25 cellular contexts compared by ENCODE assay signal in the genomic region with DNA sequence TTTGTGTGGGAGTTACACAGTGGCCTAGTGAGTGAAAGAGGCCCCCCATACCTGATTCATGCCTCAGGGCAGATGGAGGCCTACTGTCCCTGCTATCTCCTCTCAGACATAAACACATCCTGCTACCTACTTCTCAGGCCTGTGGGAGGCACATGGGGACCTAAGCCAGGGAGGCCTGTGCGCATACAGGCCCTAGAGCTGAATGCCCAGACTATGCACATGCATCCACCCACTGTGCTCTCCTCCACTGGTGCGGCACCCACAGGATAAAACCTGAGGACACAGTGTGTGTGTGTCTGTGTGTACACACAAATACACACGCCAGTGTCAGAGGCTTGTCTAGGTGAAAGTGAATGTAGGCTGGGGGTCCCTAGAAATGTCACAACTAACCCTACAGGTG. TPM values are rescaled to one million over a fixed set of nuclear protein-coding genes. Genes with fewer than 3 reads are reported as not detected.
DNase-seq lines count a peak whose midpoint lies in the region; ATAC-seq and TF ChIP-seq lines count a peak whose summit lies in the region.
"Had no signal": no experiment of that assay in that cellular context is flagged by ENCODE, and none has a peak within 500 bp of the region (broad histone marks: within the 10 kb centered on the region; RNA-seq: fewer than 3 reads in every experiment).

No MANE protein-coding gene starts in this region.

- H3K79me2 ChIP-seq in Karpas-422 (ENCODE audit: low read length) = peaks cover 67% of the 10 kb centered on the region

- H4K20me1 ChIP-seq in Karpas-422 (ENCODE audit: insufficient read depth, low read depth, low read length) = peaks cover 11% of the 10 kb centered on the region; the same call in 1 of the 2 replicates

- peaks cover 4% of the 10 kb centered on the region for H3K36me3 Mint-ChIP-seq in activated T-helper 2 cell treated with anti-CD3 and anti-CD28 coated beads, Interferon-gamma antibody, Interleukin-2, Interleukin-4, amounts not matched to agents 10 μg/mL and 5 μg/mL and 100 μg/mL, durations not matched to agents 14 hours and 24 hours and 36 hours (ENCODE audit: low read depth)

- TF ChIP-seq POLR2A in GM18505 (IDR thresholded peaks at IDR 0.05; ENCODE audit: borderline replicate concordance, extremely low read depth, insufficient read depth, insufficient read length) = peak; percentile 47

- peak overlapping the region; percentile 83 for H3K4me3 ChIP-seq in Karpas-422 (ENCODE audit: low read length)
- H3K4me3 ChIP-seq in mononuclear cell (ENCODE audit: low read length) = peak overlapping the region; percentile 44
- no peak overlapping the region for H3K4me3 ChIP-seq in SJCRH30
- H3K4me3 ChIP-seq: prostate gland, smooth muscle cell, thyroid gland had no signal

- H3K9ac ChIP-seq in Karpas-422 (ENCODE audit: low read length) = peak overlapping the region; percentile 92

- H3K36me3 ChIP-seq in Karpas-422 (ENCODE audit: insufficient read depth, low read length) (no peaks in the 10 kb centered on the region), SJCRH30 (no peaks in the 10 kb centered on the region)
- H3K36me3 ChIP-seq: prostate gland, thyroid gland had no signal

- H3K4me1 ChIP-seq in Karpas-422 (ENCODE audit: low read length) (peaks cover 84% of the 10 kb centered on the region), mononuclear cell (ENCODE audit: insufficient read depth, low read length) (peaks cover 72% of the 10 kb centered on the region), SJCRH30 (no peaks in the 10 kb centered on the region)

- peaks cover 81% of the 10 kb centered on the region for H3K27me3 Mint-ChIP-seq in activated T-helper 2 cell treated with anti-CD3 and anti-CD28 coated beads, Interferon-gamma antibody, Interleukin-2, Interleukin-4, amounts not matched to agents 10 μg/mL and 5 μg/mL and 100 μg/mL, durations not matched to agents 14 hours and 24 hours and 36 hours (ENCODE audit: low read depth)

- H3K9me2 ChIP-seq in Karpas-422 (replicated peaks; ENCODE audit: insufficient read depth, low read length) = no peaks in the 10 kb centered on the region

- H3K27me3 ChIP-seq in Karpas-422 (ENCODE audit: low read length) = no peaks in the 10 kb centered on the region
- peaks cover 99% of the 10 kb centered on the region for H3K27me3 ChIP-seq in mononuclear cell (ENCODE audit: insufficient read depth, low read length)
- H3K27me3 ChIP-seq in SJCRH30 = no peaks in the 10 kb centered on the region

- DNase-seq in GM10266 (ENCODE audit: extremely low spot score) (peak; percentile 56), Karpas-422 (peak; percentile 86), SJCRH30 (no peak), NOMO-1 treated with DMSO at 0.1 percent for 48 hours (lab: John Stamatoyannopoulos, UW; ENCODE audit: unreplicated experiment) (no peak)
- DNase-seq in activated T-helper 2 cell treated with anti-CD3 and anti-CD28 coated beads, Interferon-gamma antibody, Interleukin-2, Interleukin-4, amounts not matched to agents 10 μg/mL and 5 μg/mL and 100 μg/mL, durations not matched to agents 14 hours and 24 hours and 36 hours (ENCODE audit: low spot score) = no peak
- DNase-seq: activated CD4-positive, CD25-positive, alpha-beta regulatory T cell; activated effector memory CD4-positive, alpha-beta T cell treated with Interleukin-2 at 50 U/mL for 16 hours; amygdala; caudate nucleus; effector memory CD4-positive, alpha-beta T cell; GF-D8; HCEC 1CT; islet precursor cell; NCI-H1436; NCI-H2227 treated with DMSO at 0.1 percent for 48 hours; NK-92 treated with Interleukin-12 subunit alpha and Interleukin-12 subunit beta, amount 100 ng/mL, for 24 hours; T-helper 1 cell; thyroid gland had no signal

- H2AFZ ChIP-seq in Karpas-422 (ENCODE audit: low read length) = no peak overlapping the region

- H3K9me3 ChIP-seq in Karpas-422 (ENCODE audit: low read length) = no peaks in the 10 kb centered on the region
- H3K9me3 ChIP-seq in mononuclear cell (ENCODE audit: low read depth, low read length) = no peaks in the 10 kb centered on the region
- 0 out of 2 replicates have a peak, but pooled peaks cover 3% of the 10 kb centered on the region for H3K9me3 ChIP-seq in SJCRH30 (replicated peaks)
- H3K9me3 ChIP-seq: prostate gland, thyroid gland had no signal

- peaks cover 30% of the 10 kb centered on the region for H3K4me1 Mint-ChIP-seq in activated T-helper 2 cell treated with anti-CD3 and anti-CD28 coated beads, Interferon-gamma antibody, Interleukin-2, Interleukin-4, amounts not matched to agents 10 μg/mL and 5 μg/mL and 100 μg/mL, durations not matched to agents 14 hours and 24 hours and 36 hours (ENCODE audit: low read depth)

- peak overlapping the region; percentile 97 for H3K4me2 ChIP-seq in Karpas-422 (ENCODE audit: low read depth, low read length, poor library complexity, severe bottlenecking)
- H3K4me2 ChIP-seq: smooth muscle cell had no signal

- TF ChIP-seq CTCF in GM10266 (IDR thresholded peaks at IDR 0.05; ENCODE audit: control insufficient read depth, insufficient read depth, low read depth, missing control alignments) = peak; percentile 36

- no peak for ATAC-seq in GM18505 (IDR thresholded peaks at IDR 0.05; ENCODE audit: unreplicated experiment)

- H3K9me3 Mint-ChIP-seq in activated T-helper 2 cell treated with anti-CD3 and anti-CD28 coated beads, Interferon-gamma antibody, Interleukin-2, Interleukin-4, amounts not matched to agents 10 μg/mL and 5 μg/mL and 100 μg/mL, durations not matched to agents 14 hours and 24 hours and 36 hours = no peaks in the 10 kb centered on the region

- no peak overlapping the region for H3K4me3 Mint-ChIP-seq in activated T-helper 2 cell treated with anti-CD3 and anti-CD28 coated beads, Interferon-gamma antibody, Interleukin-2, Interleukin-4, amounts not matched to agents 10 μg/mL and 5 μg/mL and 100 μg/mL, durations not matched to agents 14 hours and 24 hours and 36 hours (ENCODE audit: low read depth)
- H3K4me3 Mint-ChIP-seq: nephron had no signal

- intact Hi-C loops in activated T-helper 2 cell treated with anti-CD3 and anti-CD28 coated beads, Interferon-gamma antibody, Interleukin-2, Interleukin-4, amounts not matched to agents 10 μg/mL and 5 μg/mL and 100 μg/mL, durations not matched to agents 14 hours and 24 hours and 36 hours (cut with micrococcal nuclease) = loop anchor here (5.0 kb wide), 1 partner anchor 45 kb away; no protein-coding TSS in a partner anchor

- H3K27ac Mint-ChIP-seq in activated T-helper 2 cell treated with anti-CD3 and anti-CD28 coated beads, Interferon-gamma antibody, Interleukin-2, Interleukin-4, amounts not matched to agents 10 μg/mL and 5 μg/mL and 100 μg/mL, durations not matched to agents 14 hours and 24 hours and 36 hours = no peak overlapping the region
- H3K27ac Mint-ChIP-seq: nephron had no signal

- H3K27ac ChIP-seq in Karpas-422 (ENCODE audit: low read length) = peak overlapping the region; percentile 92
- H3K27ac ChIP-seq in SJCRH30 = no peak overlapping the region
- H3K27ac ChIP-seq: prostate gland, thyroid gland had no signal

RNA-seq across cellular contexts. Expression of a gene that starts 1.4 kb away (rescaled TPM):
- total RNA-seq in Karpas-422 (2014; rRNA removed; shearing (Covaris generic); ENCODE audit: low replicate concordance) = 88.9 and 93.3 TPM in 2 replicates
- total RNA-seq in mononuclear cell = 12.6 TPM
- 3.0 and 3.4 TPM in 2 replicates for total RNA-seq in SJCRH30 (2014; rRNA removed; shearing (Covaris generic))
- total RNA-seq in activated T-helper 2 cell treated with anti-CD3 and anti-CD28 coated beads, Interferon-gamma antibody, Interleukin-2, Interleukin-4, amounts not matched to agents 10 μg/mL and 5 μg/mL and 100 μg/mL, durations not matched to agents 14 hours and 24 hours and 36 hours = 0.11 and 0.34 TPM in 2 replicates
- total RNA-seq: HT1080, LHCN-M2 had no signal

Comparison
In these comparisons a context has a peak if more than half of its experiments do, and no peak if none do; other contexts are left out.
1. DNase-seq: peak in GM10266 (single experiment) and Karpas-422 (single experiment); none in SJCRH30 (0 of 2), NOMO-1 treated with DMSO at 0.1 percent for 48 hours (single experiment) and activated T-helper 2 cell treated with anti-CD3 and anti-CD28 coated beads, Interferon-gamma antibody, Interleukin-2, Interleukin-4, amounts not matched to agents 10 μg/mL and 5 μg/mL and 100 μg/mL, durations not matched to agents 14 hours and 24 hours and 36 hours (single experiment).